In genomic region chr13:100106705-100107104, GRCh38 we compare ENCODE assay signal across 22 cellular contexts.
"Had no signal": no experiment of that assay in that cellular context is flagged by ENCODE, and none has a peak within 500 bp of the region (broad histone marks: within the 10 kb centered on the region; RNA-seq: fewer than 3 reads in every experiment).

No MANE protein-coding gene starts in this region.

- H3K9me3 ChIP-seq: colonic mucosa, neutrophil, right atrium auricular region, sigmoid colon, stomach, thyroid gland, uterus had no signal

- DNase-seq: cerebellar nuclear complex; colonic mucosa; dermis blood vessel endothelial cell; foreskin melanocyte; head of caudate nucleus; left colon; left ventricle myocardium superior; naive thymus-derived CD4-positive, alpha-beta T cell; nephron progenitor cell; sigmoid colon; stimulated activated CD4-positive, alpha-beta T cell treated with anti-CD3 and anti-CD28 coated beads, Interleukin-12 subunit alpha, Interleukin-12 subunit beta, amount 100 ng/mL, for 4 hours; stimulated activated naive CD4-positive, alpha-beta T cell; stomach; thyroid gland; uterus had no signal

- H3K27me3 Mint-ChIP-seq: naive thymus-derived CD4-positive, alpha-beta T cell; type B pancreatic cell had no signal

- H3K27ac ChIP-seq: hepatocyte, neutrophil, right atrium auricular region, sigmoid colon, stomach, thyroid gland, uterus had no signal

- H3K4me3 ChIP-seq: colonic mucosa, hepatocyte, lung, right atrium auricular region, sigmoid colon, skin epidermis, stomach, thyroid gland, uterus had no signal

- H3K4me1 ChIP-seq: right atrium auricular region, uterus had no signal

- H3K4me2 ChIP-seq: hepatocyte had no signal

- H3K4me3 Mint-ChIP-seq: naive thymus-derived CD4-positive, alpha-beta T cell; nephron progenitor cell; type B pancreatic cell had no signal

- H3K27ac Mint-ChIP-seq: naive thymus-derived CD4-positive, alpha-beta T cell; nephron progenitor cell; type B pancreatic cell had no signal

- H3K9me3 Mint-ChIP-seq: naive thymus-derived CD4-positive, alpha-beta T cell; type B pancreatic cell had no signal

- H2AFZ ChIP-seq: hepatocyte had no signal

- H3K36me3 ChIP-seq: colonic mucosa, neutrophil, right atrium auricular region, thyroid gland, uterus had no signal

- ATAC-seq: left ventricle myocardium superior; naive thymus-derived CD4-positive, alpha-beta T cell had no signal

- H3K27me3 ChIP-seq: colonic mucosa, hepatocyte, neutrophil, right atrium auricular region, sigmoid colon, stomach, thyroid gland, uterus had no signal

- FAIRE-seq: endothelial cell of umbilical vein had no signal
